Comparison of ENCODE assay signal across 8 cellular contexts in the genomic region with DNA sequence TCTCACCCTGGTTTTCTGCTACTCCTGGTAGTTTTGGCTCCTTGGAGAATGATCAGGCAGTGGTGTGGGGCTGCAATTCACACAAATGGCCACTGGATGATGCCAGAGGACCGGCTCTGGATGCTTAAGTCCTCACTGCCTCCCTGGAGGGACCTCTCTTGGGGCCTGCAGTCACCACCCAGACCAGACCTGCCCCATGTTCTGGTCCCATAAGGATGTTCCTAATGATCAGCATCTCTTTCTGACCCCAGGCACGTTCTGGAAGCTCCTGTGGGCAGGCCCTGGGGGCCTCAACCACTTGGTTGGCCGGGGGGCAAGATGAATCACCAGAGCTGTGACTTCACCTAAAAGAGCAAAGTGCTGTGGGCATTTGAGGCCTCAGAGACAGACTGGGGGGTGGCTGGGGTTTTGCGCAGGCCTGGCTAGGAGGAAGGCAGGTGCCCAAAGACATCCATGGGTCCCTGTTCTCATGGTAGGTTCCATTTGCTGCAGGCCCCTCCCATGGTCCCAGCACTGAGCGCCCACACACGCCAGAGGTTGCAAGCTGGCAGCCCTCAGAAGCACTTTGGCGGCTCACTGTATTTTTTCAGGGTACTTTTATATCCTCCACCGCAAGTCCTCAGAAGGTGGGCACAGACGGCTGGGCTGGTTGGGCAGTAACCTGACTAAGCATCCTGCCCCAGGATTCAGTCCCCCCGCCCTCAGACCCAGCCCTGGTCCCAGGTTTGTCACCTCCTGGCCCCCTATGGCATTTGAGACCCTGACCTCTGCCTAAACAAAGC. TPM values are rescaled to one million over a fixed set of nuclear protein-coding genes. Genes with fewer than 3 reads are reported as not detected.
A peak's percentile ranks its signal among the peaks of the same experiment; 100 is the strongest.
DNase-seq lines count a peak whose midpoint lies in the region; TF ChIP-seq lines count a peak whose summit lies in the region.

No MANE protein-coding gene starts in this region.

- H3K27ac Mint-ChIP-seq in endothelial cell (ENCODE audit: unreplicated experiment), result no peak overlapping the region
- H3K27ac Mint-ChIP-seq in mesothelial cell of epicardium, result no peak overlapping the region

- H3K4me1 Mint-ChIP-seq in endothelial cell (ENCODE audit: unreplicated experiment), result no peaks in the 10 kb centered on the region
- H3K4me1 Mint-ChIP-seq in mesothelial cell of epicardium, result peaks cover 11% of the 10 kb centered on the region

- H3K36me3 Mint-ChIP-seq in endothelial cell (ENCODE audit: low read depth, unreplicated experiment), result no peaks in the 10 kb centered on the region
- H3K36me3 Mint-ChIP-seq in mesothelial cell of epicardium, result peaks cover 6% of the 10 kb centered on the region

- DNase-seq in COLO668 (lab: John Stamatoyannopoulos, UW; ENCODE audit: unreplicated experiment), result peak; percentile 72
- DNase-seq in HS-5 (ENCODE audit: low read depth), result peak; percentile 64
- peak; percentile 66 to 69 for DNase-seq in NOMO-1 (lab: John Stamatoyannopoulos, UW; ENCODE audit: unreplicated experiment in 2 of 2)
- DNase-seq in activated CD8-positive, alpha-beta memory T cell treated with anti-CD3 and anti-CD28 coated beads for 4 hours (ENCODE audit: low read depth in 2 of 2), result peak; percentile 31 to 39
- DNase-seq in endothelial cell (ENCODE audit: low spot score), result peak; percentile 76
- peak; percentile 55 to 79 for DNase-seq in mesothelial cell of epicardium (ENCODE audit: low spot score in 2 of 2, unreplicated experiment in 2 of 2)
- DNase-seq in stimulated activated CD8-positive, alpha-beta memory T cell treated with anti-CD3 and anti-CD28 coated beads, Interleukin-2, amount 100 ng/mL, for 48 hours (ENCODE audit: low read depth in 2 of 2), result peak; percentile 47 to 60
- no peak for DNase-seq in GF-D8 (lab: John Stamatoyannopoulos, UW)

- H3K4me3 Mint-ChIP-seq in endothelial cell (ENCODE audit: unreplicated experiment), result no peak overlapping the region
- no peak overlapping the region for H3K4me3 Mint-ChIP-seq in mesothelial cell of epicardium

- H3K27me3 Mint-ChIP-seq in endothelial cell (ENCODE audit: unreplicated experiment) (peaks cover 3% of the 10 kb centered on the region), mesothelial cell of epicardium (ENCODE audit: low read depth) (peaks cover 2% of the 10 kb centered on the region)

- TF ChIP-seq CTCF in endothelial cell (IDR thresholded peaks at IDR 0.05; ENCODE audit: unreplicated experiment) (peak; percentile 93), mesothelial cell of epicardium (IDR thresholded peaks at IDR 0.05; ENCODE audit: unreplicated experiment) (peak; percentile 93)

- H3K9me3 Mint-ChIP-seq in endothelial cell (ENCODE audit: unreplicated experiment), result no peaks in the 10 kb centered on the region
- H3K9me3 Mint-ChIP-seq in mesothelial cell of epicardium, result peaks cover 28% of the 10 kb centered on the region

RNA-seq across cellular contexts. Expression of a gene that starts 53.2 kb away (rescaled TPM):
- total RNA-seq in endothelial cell (ENCODE audit: unreplicated experiment), result 5.8 TPM
- total RNA-seq in mesothelial cell of epicardium, result 4.6 to 7.2 TPM (median 7.1 TPM) in 3 replicates
